2 cellular contexts compared by ENCODE assay signal in the genomic region with DNA sequence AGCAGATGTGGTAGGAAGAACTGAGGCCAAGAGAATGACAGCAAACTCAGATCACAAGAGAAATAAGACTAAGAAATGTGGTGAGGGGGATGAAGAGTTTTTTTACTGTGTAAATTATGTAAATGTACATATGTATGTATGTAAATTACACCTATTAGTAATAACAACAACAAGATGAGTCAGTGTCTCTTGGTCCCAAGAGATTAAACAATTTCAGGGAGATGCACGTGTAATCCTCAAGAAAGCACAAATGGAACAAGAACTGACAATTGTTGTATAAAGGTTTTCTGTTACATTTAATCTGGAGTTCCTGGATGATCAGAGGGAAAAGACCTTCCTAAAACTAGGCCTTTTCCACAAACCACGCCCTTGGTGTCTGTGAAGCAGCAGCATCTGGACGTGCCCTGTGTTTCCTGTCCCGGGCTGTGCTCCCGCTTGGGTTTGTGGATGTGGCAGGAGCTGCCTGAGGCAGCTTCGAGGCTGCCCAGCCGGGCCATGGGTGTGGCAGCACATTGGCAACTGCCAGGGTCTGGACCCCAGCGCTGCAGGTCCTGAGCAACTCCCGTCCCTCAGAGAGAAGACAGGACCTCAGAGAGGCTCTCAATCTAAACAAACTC.
TF ChIP-seq lines count a peak whose summit lies in the region.

No MANE protein-coding gene starts in this region.

TF ChIP-seq in IMR-90, 13 proteins besides CTCF, POLR2A, EP300 and RAD21:
- no peak for TF ChIP-seq CEBPB (IDR thresholded peaks at IDR 0.05; ENCODE audit: low read depth, low read length)
- no peak for TF ChIP-seq BHLHE40 (IDR thresholded peaks at IDR 0.05; ENCODE audit: low read depth, low read length)
- TF ChIP-seq MAZ (IDR thresholded peaks at IDR 0.05; ENCODE audit: borderline replicate concordance, low read depth, low read length), result no peak
- no peak for TF ChIP-seq RCOR1 (IDR thresholded peaks at IDR 0.05; ENCODE audit: insufficient replicate concordance, low read length)
- no peak for TF ChIP-seq MXI1 (IDR thresholded peaks at IDR 0.05; ENCODE audit: borderline replicate concordance, low read depth, low read length)
- TF ChIP-seq NFE2L2 (IDR thresholded peaks at IDR 0.05; ENCODE audit: low read depth, low read length), result no peak
- no peak for TF ChIP-seq SMC3 (IDR thresholded peaks at IDR 0.05; ENCODE audit: low read depth, low read length)
- TF ChIP-seq, protein P1, sequence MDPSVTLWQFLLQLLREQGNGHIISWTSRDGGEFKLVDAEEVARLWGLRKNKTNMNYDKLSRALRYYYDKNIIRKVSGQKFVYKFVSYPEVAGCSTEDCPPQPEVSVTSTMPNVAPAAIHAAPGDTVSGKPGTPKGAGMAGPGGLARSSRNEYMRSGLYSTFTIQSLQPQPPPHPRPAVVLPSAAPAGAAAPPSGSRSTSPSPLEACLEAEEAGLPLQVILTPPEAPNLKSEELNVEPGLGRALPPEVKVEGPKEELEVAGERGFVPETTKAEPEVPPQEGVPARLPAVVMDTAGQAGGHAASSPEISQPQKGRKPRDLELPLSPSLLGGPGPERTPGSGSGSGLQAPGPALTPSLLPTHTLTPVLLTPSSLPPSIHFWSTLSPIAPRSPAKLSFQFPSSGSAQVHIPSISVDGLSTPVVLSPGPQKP (IDR thresholded peaks at IDR 0.05; ENCODE audit: borderline replicate concordance, low read depth, low read length), result no peak
- no peak for TF ChIP-seq MAFK (IDR thresholded peaks at IDR 0.05; ENCODE audit: low read depth, low read length)
- no peak for TF ChIP-seq RFX5 (IDR thresholded peaks at IDR 0.05; ENCODE audit: low read depth, low read length)
- TF ChIP-seq, protein P2, sequence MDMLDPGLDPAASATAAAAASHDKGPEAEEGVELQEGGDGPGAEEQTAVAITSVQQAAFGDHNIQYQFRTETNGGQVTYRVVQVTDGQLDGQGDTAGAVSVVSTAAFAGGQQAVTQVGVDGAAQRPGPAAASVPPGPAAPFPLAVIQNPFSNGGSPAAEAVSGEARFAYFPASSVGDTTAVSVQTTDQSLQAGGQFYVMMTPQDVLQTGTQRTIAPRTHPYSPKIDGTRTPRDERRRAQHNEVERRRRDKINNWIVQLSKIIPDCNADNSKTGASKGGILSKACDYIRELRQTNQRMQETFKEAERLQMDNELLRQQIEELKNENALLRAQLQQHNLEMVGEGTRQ (IDR thresholded peaks at IDR 0.05; ENCODE audit: low read depth, low read length), result no peak
- no peak for TF ChIP-seq FOS (IDR thresholded peaks at IDR 0.05; ENCODE audit: low read depth, low read length)
- no peak for TF ChIP-seq CHD1 (IDR thresholded peaks at IDR 0.05; ENCODE audit: low read depth, low read length)

TF ChIP-seq in endothelial cell of umbilical vein, 7 proteins besides CTCF, POLR2A, EP300 and RAD21:
- TF ChIP-seq JUN (IDR thresholded peaks at IDR 0.05; ENCODE audit: borderline replicate concordance, insufficient read depth, insufficient read length, low read depth) (no peak), FOS (IDR thresholded peaks at IDR 0.05; ENCODE audit: borderline replicate concordance, insufficient read depth, low read length) (no peak), EZH2 (IDR thresholded peaks at IDR 0.05; ENCODE audit: borderline replicate concordance, low read depth, low read length, severe bottlenecking) (no peak), POLR2AphosphoS5 (IDR thresholded peaks at IDR 0.05; ENCODE audit: insufficient read depth, low read depth, low read length) (no peak), MYC (IDR thresholded peaks at IDR 0.05; ENCODE audit: low read depth, low read length) (no peak), GATA2 (IDR thresholded peaks at IDR 0.05; ENCODE audit: insufficient read depth, insufficient read length, low read depth, low read length) (no peak)
- TF ChIP-seq, protein P3, sequence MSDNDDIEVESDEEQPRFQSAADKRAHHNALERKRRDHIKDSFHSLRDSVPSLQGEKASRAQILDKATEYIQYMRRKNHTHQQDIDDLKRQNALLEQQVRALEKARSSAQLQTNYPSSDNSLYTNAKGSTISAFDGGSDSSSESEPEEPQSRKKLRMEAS (IDR thresholded peaks at IDR 0.05; ENCODE audit: insufficient read depth, insufficient read length), result no peak
TF ChIP-seq in endothelial cell of umbilical vein: peak in this region for 0.
